30 cellular contexts compared by ENCODE assay signal in genomic region chr22:29062286-29062949, GRCh38. TPM values are rescaled to one million over a fixed set of nuclear protein-coding genes. Genes with fewer than 3 reads are reported as not detected.
DNase-seq lines count a peak whose midpoint lies in the region; ATAC-seq and TF ChIP-seq lines count a peak whose summit lies in the region.
"Had no signal": no experiment of that assay in that cellular context is flagged by ENCODE, and none has a peak within 500 bp of the region (broad histone marks: within the 10 kb centered on the region; RNA-seq: fewer than 3 reads in every experiment).

No MANE protein-coding gene starts in this region.

- no peaks in the 10 kb centered on the region for H3K36me3 Mint-ChIP-seq in WTC11
- H3K36me3 Mint-ChIP-seq: naive thymus-derived CD4-positive, alpha-beta T cell; stimulated activated naive B cell treated with anti-CD40 and anti-IgM and Interleukin-4, amounts not matched to agents 10 μg/mL and 1 μg/mL and 100 μg/mL, for 72 hours had no signal

- peak; percentile 73 for ATAC-seq in WTC11
- ATAC-seq: left lobe of liver; naive thymus-derived CD4-positive, alpha-beta T cell; SK-N-SH treated with all-trans-retinoic acid at 6 μM for 48 hours; stimulated activated naive B cell treated with anti-CD40 and anti-IgM and Interleukin-4, amounts not matched to agents 10 μg/mL and 1 μg/mL and 100 μg/mL, for 72 hours had no signal

- DNase-seq in cardiac muscle cell (ENCODE audit: low read depth in 1 of 2, low spot score in 1 of 2): peak; percentile 35 to 69
- no peak for DNase-seq in cardiac septum (ENCODE audit: low spot score)
- no peak for DNase-seq in WTC11 (ENCODE audit: low spot score)
- peak; percentile 69 for DNase-seq in islet precursor cell
- peak; percentile 24 to 32 for DNase-seq in thyroid gland
- DNase-seq in NCI-H524 (lab: John Stamatoyannopoulos, UW): no peak
- DNase-seq in SIG-M5 treated with dmso at 0.1 percent for 504 hours (lab: John Stamatoyannopoulos, UW; ENCODE audit: unreplicated experiment): no peak
- no peak for DNase-seq in anterior cingulate cortex (lab: John Stamatoyannopoulos, UW)
- DNase-seq: activated CD4-positive, alpha-beta T cell treated with anti-CD3 and anti-CD28 coated beads, Interleukin-2, amount 10 ng/mL, durations not matched to agents 7 days and 5 days; activated naive CD4-positive, alpha-beta T cell treated with anti-CD3 and anti-CD28 coated beads, Interleukin-2, amount 50 U/mL, for 16 hours; dorsolateral prefrontal cortex; heart right ventricle; naive thymus-derived CD4-positive, alpha-beta T cell; NCI-H1105 treated with DMSO at 0.1 percent for 48 hours; NCI-H2029 treated with DMSO at 0.1 percent for 48 hours; NCI-H524 treated with DMSO at 0.1 percent for 48 hours; ovary; RPMI8226; stimulated activated CD4-positive, alpha-beta T cell treated with anti-CD3 and anti-CD28 coated beads, Interleukin-4, amount 100 ng/mL, for 24 hours; stimulated activated naive B cell treated with anti-CD40 and anti-IgM and Interleukin-4, amounts not matched to agents 10 μg/mL and 1 μg/mL and 100 μg/mL, for 72 hours; uterus had no signal

- no peak overlapping the region for H3K4me3 Mint-ChIP-seq in WTC11
- H3K4me3 Mint-ChIP-seq: activated CD4-positive, alpha-beta T cell treated with anti-CD3 and anti-CD28 coated beads, Interleukin-2, amount 10 ng/mL, durations not matched to agents 7 days and 5 days; naive thymus-derived CD4-positive, alpha-beta T cell; stimulated activated naive B cell treated with anti-CD40 and anti-IgM and Interleukin-4, amounts not matched to agents 10 μg/mL and 1 μg/mL and 100 μg/mL, for 72 hours; T-helper 2 cell treated with Interferon-gamma antibody and Interleukin-4, amounts not matched to agents 5 μg/mL and 100 μg/mL, for 36 hours had no signal

- CTCF ChIA-PET in WTC11 (lab: Charles Lee): interaction anchor here (0.5 to 3.4 kb wide), 7 partner anchors 10 to 183 kb away, joined by 3 to 22 read pairs (median 5); partner anchors contain the start of gene KREMEN1

- no peaks in the 10 kb centered on the region for H3K9me3 Mint-ChIP-seq in WTC11
- H3K9me3 Mint-ChIP-seq: activated CD4-positive, alpha-beta T cell treated with anti-CD3 and anti-CD28 coated beads, Interleukin-2, amount 10 ng/mL, durations not matched to agents 7 days and 5 days; naive thymus-derived CD4-positive, alpha-beta T cell; stimulated activated naive B cell treated with anti-CD40 and anti-IgM and Interleukin-4, amounts not matched to agents 10 μg/mL and 1 μg/mL and 100 μg/mL, for 72 hours; T-helper 2 cell treated with Interferon-gamma antibody and Interleukin-4, amounts not matched to agents 5 μg/mL and 100 μg/mL, for 36 hours had no signal

- H3K27me3 ChIP-seq in cardiac muscle cell (no peaks in the 10 kb centered on the region), thyroid gland (no peaks in the 10 kb centered on the region)
- H3K27me3 ChIP-seq: dorsolateral prefrontal cortex, ovary, uterus had no signal

- no peak overlapping the region for H3K27ac Mint-ChIP-seq in WTC11
- H3K27ac Mint-ChIP-seq: activated CD4-positive, alpha-beta T cell treated with anti-CD3 and anti-CD28 coated beads, Interleukin-2, amount 10 ng/mL, durations not matched to agents 7 days and 5 days; stimulated activated naive B cell treated with anti-CD40 and anti-IgM and Interleukin-4, amounts not matched to agents 10 μg/mL and 1 μg/mL and 100 μg/mL, for 72 hours; T-helper 2 cell treated with Interferon-gamma antibody and Interleukin-4, amounts not matched to agents 5 μg/mL and 100 μg/mL, for 36 hours had no signal

- WGBS in thyroid gland, 2 donors: 54 to 59% methylated on average over 11 of the region's 11 CpGs

- H3K4me1 ChIP-seq in cardiac muscle cell (ENCODE audit: low read depth) (peaks cover 5% of the 10 kb centered on the region), thyroid gland (peaks cover 0 to 7% of the 10 kb centered on the region in 2 donors)
- H3K4me1 ChIP-seq: heart right ventricle, uterus had no signal

- intact Hi-C loops in cardiac septum (cut with DNase I) (no loop called here), thyroid gland (cut with DNase I) (no loop called here)

- TF ChIP-seq CTCF in cardiac muscle cell (IDR thresholded peaks at IDR 0.05; ENCODE audit: low read depth, low read length): no peak
- TF ChIP-seq CTCF in WTC11 (IDR thresholded peaks at IDR 0.05): no peak
- TF ChIP-seq CTCF in thyroid gland (IDR thresholded peaks at IDR 0.05): no peak

- H3K4me3 ChIP-seq in cardiac muscle cell: no peak overlapping the region
- no peak overlapping the region for H3K4me3 ChIP-seq in thyroid gland (replicated peaks in 1 of 3)
- H3K4me3 ChIP-seq: BLaER1 treated with 17β-estradiol and CSF1 and Interleukin-3, amounts not matched to agents 10 nM and 100 nM; dorsolateral prefrontal cortex; heart right ventricle; ovary; uterus had no signal

- H3K27me3 Mint-ChIP-seq in WTC11 (ENCODE audit: low read depth): no peaks in the 10 kb centered on the region; the same call in 1 of the 2 replicates

- POLR2A ChIA-PET in WTC11 (lab: Charles Lee): no interaction called here

- no peak overlapping the region for H3K27ac ChIP-seq in cardiac muscle cell
- H3K27ac ChIP-seq in thyroid gland: no peak overlapping the region
- H3K27ac ChIP-seq: BLaER1 treated with 17β-estradiol and CSF1 and Interleukin-3, amounts not matched to agents 10 nM and 100 nM; dorsolateral prefrontal cortex; heart right ventricle; HL-60; ovary; uterus; VCaP had no signal

- H3K36me3 ChIP-seq in cardiac muscle cell (no peaks in the 10 kb centered on the region), thyroid gland (no peaks in the 10 kb centered on the region)
- H3K36me3 ChIP-seq: BLaER1 treated with 17β-estradiol and CSF1 and Interleukin-3, amounts not matched to agents 10 nM and 100 nM; heart right ventricle; ovary; uterus had no signal

- H3K9me3 ChIP-seq in cardiac muscle cell (ENCODE audit: low read depth) (no peaks in the 10 kb centered on the region), thyroid gland (no peaks in the 10 kb centered on the region)
- H3K9me3 ChIP-seq: BLaER1 treated with 17β-estradiol and CSF1 and Interleukin-3, amounts not matched to agents 10 nM and 100 nM; heart right ventricle; ovary; uterus had no signal

- no peak for TF ChIP-seq POLR2A in thyroid gland (IDR thresholded peaks at IDR 0.05)

- peaks cover 22% of the 10 kb centered on the region for H3K4me1 Mint-ChIP-seq in WTC11

TF ChIP-seq in WTC11, 78 proteins besides CTCF, POLR2A, EP300 and RAD21:
- TF ChIP-seq ZNF425 (CRISPR knock-in tag; conservative IDR thresholded peaks at IDR 0.05) (no peak), SP1 (CRISPR knock-in tag; conservative IDR thresholded peaks at IDR 0.05) (no peak), OVOL2 (CRISPR knock-in tag; IDR thresholded peaks at IDR 0.05; ENCODE audit: borderline replicate concordance) (no peak), NR2C2 (CRISPR knock-in tag; IDR thresholded peaks at IDR 0.05) (no peak), FOXK1 (CRISPR knock-in tag; IDR thresholded peaks at IDR 0.05) (no peak), GTF2I (CRISPR knock-in tag; conservative IDR thresholded peaks at IDR 0.05) (no peak), NR1H2 (CRISPR knock-in tag; IDR thresholded peaks at IDR 0.05) (no peak), TP53 (CRISPR knock-in tag; IDR thresholded peaks at IDR 0.05) (no peak), HMGXB4 (CRISPR knock-in tag; IDR thresholded peaks at IDR 0.05) (no peak), CDX4 (CRISPR knock-in tag; IDR thresholded peaks at IDR 0.05; ENCODE audit: borderline replicate concordance) (no peak), ETV6 (CRISPR knock-in tag; IDR thresholded peaks at IDR 0.05) (no peak), JUN (CRISPR knock-in tag; IDR thresholded peaks at IDR 0.05) (no peak)

RNA-seq across cellular contexts. Expression of gene C22orf31, which starts 0.8 kb away (rescaled TPM):
- total RNA-seq in cardiac muscle cell: not detected in 2 replicates
- polyA plus RNA-seq in cardiac muscle cell: not detected in 2 replicates
- not detected for total RNA-seq in cardiac septum
- not detected in 3 replicates for total RNA-seq in WTC11 (2021)
- total RNA-seq in thyroid gland: not detected
- total RNA-seq: activated CD4-positive, alpha-beta T cell treated with anti-CD3 and anti-CD28 coated beads, Interleukin-2, amount 10 ng/mL, durations not matched to agents 7 days and 5 days; fibroblast of villous mesenchyme; left lobe of liver; mesenteric fat pad; naive thymus-derived CD4-positive, alpha-beta T cell; temporal lobe; uterus had no signal
- polyA plus RNA-seq: heart right ventricle; naive thymus-derived CD4-positive, alpha-beta T cell had no signal

RNA-seq across cellular contexts. Expression of gene KREMEN1, which starts 10.4 kb away (rescaled TPM):
- total RNA-seq in cardiac muscle cell (19.0 and 20.3 TPM in 2 replicates), cardiac septum (52.1 TPM), WTC11 (2021) (4.1 to 5.8 TPM (median 5.4 TPM) in 3 replicates), thyroid gland (10 to 100 TPM; 18.1 to 27.1 (median 25.6) TPM)
- polyA plus RNA-seq in cardiac muscle cell: 18.0 and 18.1 TPM in 2 replicates
- polyA plus RNA-seq: naive thymus-derived CD4-positive, alpha-beta T cell had no signal

Comparison
In these comparisons a context has a peak if more than half of its experiments do, and no peak if none do; other contexts are left out.
1. DNase-seq: peak in cardiac muscle cell (2 of 2), islet precursor cell (single experiment) and thyroid gland (2 of 2); none in cardiac septum (single experiment), WTC11 (single experiment), NCI-H524 (0 of 2), SIG-M5 treated with dmso at 0.1 percent for 504 hours (single experiment) and anterior cingulate cortex (0 of 58).